Comparison of ENCODE assay signal across 18 cellular contexts in the genomic region with DNA sequence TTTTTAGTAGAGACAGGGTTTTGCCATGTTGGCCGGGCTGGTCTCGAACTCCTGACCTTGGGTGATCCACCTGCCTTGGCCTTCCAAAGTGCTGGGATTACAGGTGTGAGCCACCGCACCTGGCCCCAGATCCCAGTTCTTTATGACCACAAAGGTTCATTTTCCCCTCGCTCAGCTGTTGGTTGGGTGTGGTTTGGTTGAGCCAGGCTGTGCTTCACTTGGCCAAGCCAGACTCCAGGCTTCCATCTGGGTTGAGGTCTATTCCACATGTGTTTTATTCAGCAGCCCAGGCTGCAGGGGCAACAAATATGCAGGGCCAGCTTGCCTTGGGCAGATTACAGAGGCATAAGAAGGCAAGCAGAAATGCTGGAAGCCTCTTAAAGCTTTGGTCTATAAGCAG. TPM values are rescaled to one million over a fixed set of nuclear protein-coding genes. Genes with fewer than 3 reads are reported as not detected.
DNase-seq lines count a peak whose midpoint lies in the region; ATAC-seq, FAIRE-seq and TF ChIP-seq lines count a peak whose summit lies in the region.
"Had no signal": no experiment of that assay in that cellular context is flagged by ENCODE, and none has a peak within 500 bp of the region (broad histone marks: within the 10 kb centered on the region; RNA-seq: fewer than 3 reads in every experiment).

No MANE protein-coding gene starts in this region.

- H2AFZ ChIP-seq in H9 (ENCODE audit: low read length) (no peak overlapping the region), endothelial cell of umbilical vein (ENCODE audit: low read depth, low read length) (no peak overlapping the region)

- dilution Hi-C loops in endothelial cell of umbilical vein (cut with MboI; ENCODE audit: extremely low pct_ligation_motif_present, low sequenced_read_pairs) = no loop called here

- H3K79me2 ChIP-seq in H9 (ENCODE audit: insufficient read depth, low read length) = peaks cover 25% of the 10 kb centered on the region; the same call in 1 of the 2 replicates
- H3K79me2 ChIP-seq in endothelial cell of umbilical vein (ENCODE audit: control insufficient read depth, insufficient read depth, low read length) = peaks cover 13% of the 10 kb centered on the region

- ATAC-seq in HG03469 (IDR thresholded peaks at IDR 0.05; ENCODE audit: unreplicated experiment) = no peak
- ATAC-seq: CD8-positive, alpha-beta T cell; GM12878 had no signal

- H3K4me2 ChIP-seq in H9 (ENCODE audit: insufficient read depth, insufficient read length, low read length) (no peak overlapping the region), endothelial cell of umbilical vein (ENCODE audit: insufficient read depth, low read length) (peak overlapping the region; percentile 8)
- H3K4me2 ChIP-seq: BLaER1 treated with 17β-estradiol and CSF1 and Interleukin-3, amounts not matched to agents 10 nM and 100 nM had no signal

- H3K14ac ChIP-seq in H9 (ENCODE audit: insufficient read depth, low read length) = no peak overlapping the region; the same call in 1 of the 2 replicates

- H3K4me3 Mint-ChIP-seq in H9 (no peak overlapping the region), brain (no peak overlapping the region)
- H3K4me3 Mint-ChIP-seq in CD8-positive, alpha-beta memory T cell = no peak overlapping the region
- H3K4me3 Mint-ChIP-seq: B cell; CD8-positive, alpha-beta T cell; IgD-negative memory B cell had no signal

- H4K20me1 ChIP-seq in H9 (ENCODE audit: control insufficient read depth, insufficient read depth, insufficient read length) (no peaks in the 10 kb centered on the region), endothelial cell of umbilical vein (replicated peaks; ENCODE audit: control insufficient read depth, extremely low read depth, insufficient read depth, low read length) (no peaks in the 10 kb centered on the region)
- H4K20me1 ChIP-seq: BLaER1 treated with 17β-estradiol and CSF1 and Interleukin-3, amounts not matched to agents 10 nM and 100 nM had no signal

- H3K36me3 ChIP-seq in endothelial cell of umbilical vein (ENCODE audit: control insufficient read depth in 2 of 2, extremely low read depth in 1 of 2, insufficient read depth in 2 of 2, low read length in 2 of 2) (no peaks in the 10 kb centered on the region), suprapubic skin (no peaks in the 10 kb centered on the region), uterus (no peaks in the 10 kb centered on the region)
- no peaks in the 10 kb centered on the region for H3K36me3 ChIP-seq in CD8-positive, alpha-beta memory T cell (ENCODE audit: insufficient read depth, low read length)
- H3K36me3 ChIP-seq: BLaER1 treated with 17β-estradiol and CSF1 and Interleukin-3, amounts not matched to agents 10 nM and 100 nM had no signal

- TF ChIP-seq POLR2A in endothelial cell of umbilical vein (IDR thresholded peaks at IDR 0.05; ENCODE audit: low read depth, low read length) (no peak), suprapubic skin (IDR thresholded peaks at IDR 0.05) (no peak), uterus (IDR thresholded peaks at IDR 0.05) (no peak)

- H3K27ac ChIP-seq in H9 (ENCODE audit: insufficient read length, low read depth, low read length) (no peak overlapping the region), endothelial cell of umbilical vein (ENCODE audit: insufficient read depth, low read depth, low read length) (no peak overlapping the region), suprapubic skin (peak overlapping the region; percentile 3), uterus (no peak overlapping the region)
- no peak overlapping the region for H3K27ac ChIP-seq in CD8-positive, alpha-beta memory T cell (ENCODE audit: low read depth, low read length)
- H3K27ac ChIP-seq: BLaER1 treated with 17β-estradiol and CSF1 and Interleukin-3, amounts not matched to agents 10 nM and 100 nM had no signal

- H4K91ac ChIP-seq in H9 (ENCODE audit: insufficient read length, low read depth, low read length) = no peak overlapping the region

- no peak overlapping the region for H4K8ac ChIP-seq in H9 (replicated peaks; ENCODE audit: insufficient read length, low read depth, low read length)

- no peak overlapping the region for H3K23ac ChIP-seq in H9 (ENCODE audit: insufficient read length, low read depth, low read length)

- H3K27ac Mint-ChIP-seq in H9 = peak overlapping the region in 2 of 3 experiments; percentile 49 to 54; a peak in 3 of 7 replicates
- H3K27ac Mint-ChIP-seq in brain = peak overlapping the region in 3 of 5 experiments; percentile 12 to 52 (median 29)
- no peak overlapping the region for H3K27ac Mint-ChIP-seq in CD8-positive, alpha-beta memory T cell
- H3K27ac Mint-ChIP-seq: B cell; CD8-positive, alpha-beta T cell had no signal

- no peaks in the 10 kb centered on the region for H3K9me1 ChIP-seq in endothelial cell of umbilical vein (replicated peaks; ENCODE audit: control insufficient read depth, extremely low read depth, insufficient read depth, low read length)

- H2BK20ac ChIP-seq in H9 (ENCODE audit: low read depth, low read length, poor library complexity, severe bottlenecking) = no peak overlapping the region

- BruUV-seq in endothelial cell of umbilical vein (replicated peaks; lab: Mats Ljungman, UMichigan) = no TSS peak

- peaks cover 15% of the 10 kb centered on the region for H3K23me2 ChIP-seq in H9 (ENCODE audit: insufficient read length, low read depth, low read length, poor library complexity, severe bottlenecking)

- no peaks in the 10 kb centered on the region; the same call in 1 of the 2 replicates for H3K27me3 Mint-ChIP-seq in H9 (ENCODE audit: low read depth)
- H3K27me3 Mint-ChIP-seq in brain = peaks cover 18% of the 10 kb centered on the region
- H3K27me3 Mint-ChIP-seq in CD8-positive, alpha-beta memory T cell = peaks cover 6 to 20% of the 10 kb centered on the region in 2 donors

- H3K9me3 ChIP-seq in H9 (ENCODE audit: control insufficient read depth, low read depth, low read length) (no peaks in the 10 kb centered on the region), endothelial cell of umbilical vein (replicated peaks; ENCODE audit: control insufficient read depth, insufficient read depth, low read length) (no peaks in the 10 kb centered on the region), suprapubic skin (no peaks in the 10 kb centered on the region), uterus (no peaks in the 10 kb centered on the region)
- no peaks in the 10 kb centered on the region for H3K9me3 ChIP-seq in CD8-positive, alpha-beta memory T cell (ENCODE audit: low read length)

- intact Hi-C loops in endothelial cell of umbilical vein (cut with micrococcal nuclease) = loop anchor here (5.0 kb wide), 1 partner anchor 47 kb away; no protein-coding TSS in a partner anchor
- intact Hi-C loops in uterus (cut with DNase I; ENCODE audit: low total_unique reads) = no loop called here

- no peak overlapping the region for H4K5ac ChIP-seq in H9 (ENCODE audit: insufficient read length, low read depth, low read length)

- H2BK12ac ChIP-seq in H9 (ENCODE audit: insufficient read length, low read depth, low read length) = no peak overlapping the region

- H2AK5ac ChIP-seq in H9 (ENCODE audit: insufficient read length, low read length) = no peak overlapping the region

- H3K4me1 ChIP-seq in H9 (ENCODE audit: insufficient read depth, low read length) (peaks cover 26% of the 10 kb centered on the region; the same call in 1 of the 2 replicates), endothelial cell of umbilical vein (ENCODE audit: control insufficient read depth, extremely low read depth, insufficient read depth, low read length) (peaks cover 73% of the 10 kb centered on the region), suprapubic skin (peaks cover 20% of the 10 kb centered on the region), uterus (peaks cover 0 to 13% of the 10 kb centered on the region in 2 donors)
- H3K4me1 ChIP-seq in CD8-positive, alpha-beta memory T cell (ENCODE audit: insufficient read depth, low read length) = no peaks in the 10 kb centered on the region
- H3K4me1 ChIP-seq: BLaER1 treated with 17β-estradiol and CSF1 and Interleukin-3, amounts not matched to agents 10 nM and 100 nM had no signal

- H3T11ph ChIP-seq in H9 (ENCODE audit: low read length) = no peak overlapping the region

- WGBS in H9 (ENCODE audit: extremely low coverage, insufficient read length, low lambda C conversion rate) = no CpG with 5 or more reads among the region's 4 CpGs
- WGBS in suprapubic skin = 100% methylated on average over 4 of the region's 4 CpGs

- H3K9ac ChIP-seq in H9 (ENCODE audit: extremely low read depth, insufficient read length, low read length) (no peak overlapping the region), endothelial cell of umbilical vein (replicated peaks; ENCODE audit: extremely low read depth, insufficient read depth, low read length) (no peak overlapping the region)
- H3K9ac ChIP-seq: BLaER1 treated with 17β-estradiol and CSF1 and Interleukin-3, amounts not matched to agents 10 nM and 100 nM had no signal

- H3K4me1 Mint-ChIP-seq in H9 = peaks cover 65 to 66% of the 10 kb centered on the region in 2 experiments
- peaks cover 28% of the 10 kb centered on the region for H3K4me1 Mint-ChIP-seq in brain
- H3K4me1 Mint-ChIP-seq in CD8-positive, alpha-beta memory T cell = no peaks in the 10 kb centered on the region
- H3K4me1 Mint-ChIP-seq: B cell, IgD-negative memory B cell had no signal

- TF ChIP-seq EP300 in suprapubic skin (IDR thresholded peaks at IDR 0.05) = no peak

- no peak overlapping the region for H3K4ac ChIP-seq in H9 (ENCODE audit: low read depth, low read length)

- POLR2A ChIA-PET in endothelial cell of umbilical vein (lab: Charles Lee) = no interaction called here
- POLR2A ChIA-PET in CD8-positive, alpha-beta memory T cell (lab: Charles Lee) = no interaction called here

- no peak for FAIRE-seq in endothelial cell of umbilical vein (lab: Jason Lieb, UNC)
- FAIRE-seq: GM12878, HepG2 had no signal

- no peaks in the 10 kb centered on the region for H3K27me3 ChIP-seq in H9 (ENCODE audit: insufficient read depth, low read length)
- H3K27me3 ChIP-seq in endothelial cell of umbilical vein (ENCODE audit: control insufficient read depth in 2 of 2, insufficient read depth in 2 of 2, low read length in 2 of 2) = no peaks in the 10 kb centered on the region
- H3K27me3 ChIP-seq in suprapubic skin = no peaks in the 10 kb centered on the region
- no peaks in the 10 kb centered on the region for H3K27me3 ChIP-seq in CD8-positive, alpha-beta memory T cell (ENCODE audit: insufficient read depth, low read length, poor library complexity, severe bottlenecking)
- no peaks in the 10 kb centered on the region for H3K27me3 ChIP-seq in uterus
- H3K27me3 ChIP-seq: BLaER1 treated with 17β-estradiol and CSF1 and Interleukin-3, amounts not matched to agents 10 nM and 100 nM had no signal

- no peak overlapping the region for H3K18ac ChIP-seq in H9 (ENCODE audit: insufficient read length, low read depth, low read length)

- no peaks in the 10 kb centered on the region for H3K9me3 Mint-ChIP-seq in H9
- H3K9me3 Mint-ChIP-seq in brain = peaks cover 0 to 20% (median 3%) of the 10 kb centered on the region in 5 experiments
- peaks cover 0 to 3% (median 0%) of the 10 kb centered on the region in 5 donors for H3K9me3 Mint-ChIP-seq in CD8-positive, alpha-beta memory T cell
- H3K9me3 Mint-ChIP-seq: CD8-positive, alpha-beta T cell; IgD-negative memory B cell had no signal

- H3K36me3 Mint-ChIP-seq in H9 (ENCODE audit: insufficient read depth in 1 of 3, low read depth in 3 of 3) (peaks cover 2 to 12% (median 5%) of the 10 kb centered on the region in 3 experiments; a peak in 6 of 7 replicates), brain (no peaks in the 10 kb centered on the region)
- no peaks in the 10 kb centered on the region for H3K36me3 Mint-ChIP-seq in CD8-positive, alpha-beta memory T cell
- H3K36me3 Mint-ChIP-seq: CD8-positive, alpha-beta T cell; IgD-negative memory B cell had no signal

- H3K56ac ChIP-seq in H9 (ENCODE audit: insufficient read length, low read depth, low read length) = no peak overlapping the region

- no peak overlapping the region for H2BK15ac ChIP-seq in H9 (ENCODE audit: low read depth, low read length)

- H2BK120ac ChIP-seq in H9 (ENCODE audit: low read depth, low read length, poor library complexity, severe bottlenecking) = no peak overlapping the region

- H3K4me3 ChIP-seq in endothelial cell of umbilical vein (replicated peaks in 1 of 3; ENCODE audit: insufficient read depth in 1 of 3, low read depth in 1 of 3, low read length in 3 of 3) = no peak overlapping the region
- H3K4me3 ChIP-seq in suprapubic skin = no peak overlapping the region
- no peak overlapping the region for H3K4me3 ChIP-seq in CD8-positive, alpha-beta memory T cell (ENCODE audit: low read length)
- no peak overlapping the region for H3K4me3 ChIP-seq in uterus
- H3K4me3 ChIP-seq: BLaER1 treated with 17β-estradiol and CSF1 and Interleukin-3, amounts not matched to agents 10 nM and 100 nM; GM12878 had no signal

- H3K79me1 ChIP-seq in H9 (ENCODE audit: insufficient read depth, low read depth, low read length, poor library complexity, severe bottlenecking) = no peaks in the 10 kb centered on the region

- H2BK5ac ChIP-seq in H9 (ENCODE audit: insufficient read length, low read length) = no peak overlapping the region

- TF ChIP-seq CTCF in H9 (conservative IDR thresholded peaks at IDR 0.05) = no peak
- TF ChIP-seq CTCF in brain (conservative IDR thresholded peaks at IDR 0.05) = no peak
- TF ChIP-seq CTCF in endothelial cell of umbilical vein (IDR thresholded peaks at IDR 0.05; ENCODE audit: extremely low read depth in 1 of 2, insufficient read depth in 1 of 2, low read depth in 1 of 2, low read length in 2 of 2) = no peak
- TF ChIP-seq CTCF in suprapubic skin (IDR thresholded peaks at IDR 0.05) = no peak
- no peak for TF ChIP-seq CTCF in uterus (IDR thresholded peaks at IDR 0.05)

- CTCF ChIA-PET in endothelial cell of umbilical vein (lab: Charles Lee) = interaction anchor here (1.3 kb wide), 1 partner anchor 13 kb away, joined by 5 read pairs; a partner anchor contains a TSS
- CTCF ChIA-PET in CD8-positive, alpha-beta memory T cell (lab: Charles Lee) = no interaction called here

- DNase-seq in H9 (no peak), endothelial cell of umbilical vein (ENCODE audit: low read depth, low spot score) (no peak), suprapubic skin (ENCODE audit: low spot score in 2 of 2) (no peak), uterus (no peak)
- DNase-seq in CD8-positive, alpha-beta memory T cell = no peak
- DNase-seq: CD8-positive, alpha-beta T cell; COR-L47; DMS 273 treated with DMSO at 0.1 percent for 48 hours; DMS53; DND-41; EL had no signal

RNA-seq across cellular contexts. Expression of a gene that starts 13.7 kb away (rescaled TPM):
- total RNA-seq in H9 (2021) (32.5 and 34.6 TPM in 2 replicates), endothelial cell of umbilical vein (25.7 and 27.1 TPM in 2 replicates), suprapubic skin (10 to 100 TPM in 3 of 4 donors, 1 to 10 TPM in 1; 7.1 to 27.0 (median 14.2) TPM), uterus (10 to 100 TPM; 15.1 to 74.4 (median 31.7) TPM)
- polyA plus RNA-seq in brain (ENCODE audit: insufficient read depth, low read depth, low replicate concordance) (9.1 TPM), endothelial cell of umbilical vein (5.9 and 6.9 TPM in 2 replicates)
- 8.8 and 9.0 TPM in 2 replicates for polyA plus RNA-seq in endothelial cell of umbilical vein (2011; cell fraction: cytosol; rRNA removed)
- polyA plus RNA-seq in endothelial cell of umbilical vein (2011; cell fraction: nucleus; rRNA removed) = 20.6 and 21.6 TPM in 2 replicates
- 10.4 and 16.7 TPM in 2 replicates for polyA plus RNA-seq in endothelial cell of umbilical vein (2012)
- polyA minus RNA-seq in endothelial cell of umbilical vein = 20.0 and 23.6 TPM in 2 replicates
- polyA minus RNA-seq in endothelial cell of umbilical vein (2011; cell fraction: cytosol; rRNA and poly(A)+ RNA removed) = not detected
- 21.5 and 22.7 TPM in 2 replicates for polyA minus RNA-seq in endothelial cell of umbilical vein (2011; cell fraction: nucleus; rRNA and poly(A)+ RNA removed)
- total RNA-seq in CD8-positive, alpha-beta memory T cell = not detected
- not detected for polyA plus RNA-seq in CD8-positive, alpha-beta memory T cell
- total RNA-seq: CD8-positive, alpha-beta T cell had no signal

Comparison
In these comparisons a context has a peak if more than half of its experiments do, and no peak if none do; other contexts are left out.
1. H3K27ac Mint-ChIP-seq: peak in H9 (2 of 3) and brain (3 of 5); none in CD8-positive, alpha-beta memory T cell (0 of 8).
2. RNA of a gene that starts 13.7 kb away (total RNA-seq): 15.1 to 74.4 TPM in uterus, 32.5 to 34.6 TPM in H9, 25.7 to 27.1 TPM in endothelial cell of umbilical vein and 7.1 to 27.0 TPM in suprapubic skin; not detected in CD8-positive, alpha-beta memory T cell; every median in the first group is over 4 times any median in the second.